ENCODE assay signal across 9 cellular contexts in genomic region chr17:76707985-76708807, GRCh38. TPM values are rescaled to one million over a fixed set of nuclear protein-coding genes. Genes with fewer than 3 reads are reported as not detected.
A peak's percentile ranks its signal among the peaks of the same experiment; 100 is the strongest.
DNase-seq lines count a peak whose midpoint lies in the region; ATAC-seq and TF ChIP-seq lines count a peak whose summit lies in the region.
"Had no signal": no experiment of that assay in that cellular context is flagged by ENCODE, and none has a peak within 500 bp of the region (broad histone marks: within the 10 kb centered on the region; RNA-seq: fewer than 3 reads in every experiment).

No MANE protein-coding gene starts in this region.

- H3K27me3 Mint-ChIP-seq in activated CD8-positive, alpha-beta T cell treated with anti-CD3 and anti-CD28 coated beads, Interleukin-2, amount 10 ng/mL, durations not matched to agents 7 days and 5 days (ENCODE audit: low read depth): peaks cover 5% of the 10 kb centered on the region

- H3K9me2 ChIP-seq in HCT116 (ENCODE audit: insufficient read depth): no peaks in the 10 kb centered on the region

- DNase-seq in HCT116 (ENCODE audit: low read depth, low spot score): no peak
- peak; percentile 53 for DNase-seq in astrocyte of the hippocampus (ENCODE audit: low read depth, low spot score)
- DNase-seq in activated CD8-positive, alpha-beta T cell treated with anti-CD3 and anti-CD28 coated beads, Interleukin-2, amount 10 ng/mL, durations not matched to agents 7 days and 5 days: no peak
- no peak for DNase-seq in SW 1271 (lab: John Stamatoyannopoulos, UW)
- DNase-seq in UCSD-AML1 (lab: John Stamatoyannopoulos, UW; ENCODE audit: unreplicated experiment): no peak

- CTCF ChIA-PET in HCT116 (lab: Charles Lee): interaction anchor here (1.2 kb wide), 1 partner anchor 27 kb away, joined by 4 read pairs; no protein-coding TSS in a partner anchor
- CTCF ChIA-PET in activated CD8-positive, alpha-beta T cell treated with anti-CD3 and anti-CD28 coated beads, Interleukin-2, amount 10 ng/mL, durations not matched to agents 7 days and 5 days (lab: Charles Lee): interaction anchor here (0.8 to 2.5 kb wide), 5 partner anchors 9 to 150 kb away, joined by 3 to 11 read pairs (median 3); no protein-coding TSS in a partner anchor

- BruUV-seq in HCT116 (replicated peaks; lab: Mats Ljungman, UMichigan): no TSS peak

- peaks cover 22% of the 10 kb centered on the region for H3K4me1 Mint-ChIP-seq in activated CD8-positive, alpha-beta T cell treated with anti-CD3 and anti-CD28 coated beads, Interleukin-2, amount 10 ng/mL, durations not matched to agents 7 days and 5 days (ENCODE audit: low read depth)

- no peak for ATAC-seq in HCT116
- ATAC-seq in activated CD8-positive, alpha-beta T cell treated with anti-CD3 and anti-CD28 coated beads, Interleukin-2, amount 10 ng/mL, durations not matched to agents 7 days and 5 days: no peak
- no peak for ATAC-seq in GM21367 (IDR thresholded peaks at IDR 0.05; ENCODE audit: unreplicated experiment)

- RAD21 ChIA-PET in HCT116 (lab: Charles Lee; ENCODE audit: low non-redundant PET in 1 of 2, low total read pairs in 2 of 2, uncharacterized antibody in 2 of 2, unreplicated experiment in 2 of 2): no interaction called here

- peaks cover 28% of the 10 kb centered on the region for H3K79me2 ChIP-seq in HCT116 (ENCODE audit: insufficient read depth, low read length)

- TF ChIP-seq POLR2A in HCT116 (IDR thresholded peaks at IDR 0.05; ENCODE audit: borderline replicate concordance, extremely low read depth, insufficient read depth, insufficient read length): no peak

- H3K27ac Mint-ChIP-seq in activated CD8-positive, alpha-beta T cell treated with anti-CD3 and anti-CD28 coated beads, Interleukin-2, amount 10 ng/mL, durations not matched to agents 7 days and 5 days: no peak overlapping the region

- POLR2A ChIA-PET in HCT116 (lab: Charles Lee): no interaction called here
- POLR2A ChIA-PET in activated CD8-positive, alpha-beta T cell treated with anti-CD3 and anti-CD28 coated beads, Interleukin-2, amount 10 ng/mL, durations not matched to agents 7 days and 5 days (lab: Charles Lee): no interaction called here

- H3K36me3 ChIP-seq in HCT116 (ENCODE audit: control insufficient read depth in 1 of 2, insufficient read depth in 2 of 2, low read length in 2 of 2) (peaks cover under 1 to 3% of the 10 kb centered on the region in 2 experiments; a peak in 2 of 4 replicates), iPS-18a (ENCODE audit: control insufficient read depth, low read depth, low read length) (no peaks in the 10 kb centered on the region)

- H3K4me3 Mint-ChIP-seq in activated CD8-positive, alpha-beta T cell treated with anti-CD3 and anti-CD28 coated beads, Interleukin-2, amount 10 ng/mL, durations not matched to agents 7 days and 5 days: no peak overlapping the region

- H3K4me1 ChIP-seq in HCT116 (ENCODE audit: control insufficient read depth in 1 of 2, insufficient read depth in 2 of 2, low read length in 2 of 2): peaks cover 19 to 30% of the 10 kb centered on the region in 2 experiments
- peaks cover 24% of the 10 kb centered on the region for H3K4me1 ChIP-seq in iPS-18a (ENCODE audit: control insufficient read depth, low read depth, low read length)

- H3K9me3 Mint-ChIP-seq in activated CD8-positive, alpha-beta T cell treated with anti-CD3 and anti-CD28 coated beads, Interleukin-2, amount 10 ng/mL, durations not matched to agents 7 days and 5 days (ENCODE audit: insufficient read depth): no peaks in the 10 kb centered on the region

- H3K4me3 ChIP-seq in HCT116 (replicated peaks in 1 of 2; ENCODE audit: low read depth in 1 of 2, low read length in 2 of 2): 0 out of 4 replicates have a peak overlapping the region, but pooled peaks of 1 of the 2 experiments have one; percentile 80
- H3K4me3 ChIP-seq in iPS-18a (ENCODE audit: low read length): peak overlapping the region; percentile 6
- H3K4me3 ChIP-seq in skin epidermis: no peak overlapping the region

- no peaks in the 10 kb centered on the region for H3K9me3 ChIP-seq in HCT116 (ENCODE audit: control insufficient read depth in 1 of 2, insufficient read depth in 1 of 2, low read depth in 1 of 2, low read length in 2 of 2)
- no peaks in the 10 kb centered on the region for H3K9me3 ChIP-seq in iPS-18a (ENCODE audit: control insufficient read depth, low read depth, low read length)

- H3K27ac ChIP-seq in HCT116 (ENCODE audit: low read depth, low read length): no peak overlapping the region
- no peak overlapping the region for H3K27ac ChIP-seq in iPS-18a (ENCODE audit: low read length)
- H3K27ac ChIP-seq in skin epidermis: peak overlapping the region in 11 of 21 experiments; percentile 38 to 95 (median 57)
- H3K27ac ChIP-seq: SK-N-MC had no signal

- no peaks in the 10 kb centered on the region for H3K27me3 ChIP-seq in HCT116 (ENCODE audit: insufficient read depth, low read length)
- peaks cover 21% of the 10 kb centered on the region for H3K27me3 ChIP-seq in iPS-18a (ENCODE audit: control insufficient read depth, insufficient read depth, low read length)

- H2AFZ ChIP-seq in HCT116 (ENCODE audit: low read depth, low read length, poor library complexity, severe bottlenecking): no peak overlapping the region

- intact Hi-C loops in HCT116 (cut with micrococcal nuclease): no loop called here

- peaks cover under 1% of the 10 kb centered on the region for H3K36me3 Mint-ChIP-seq in activated CD8-positive, alpha-beta T cell treated with anti-CD3 and anti-CD28 coated beads, Interleukin-2, amount 10 ng/mL, durations not matched to agents 7 days and 5 days (ENCODE audit: low read depth)

- TF ChIP-seq RAD21 in HCT116 (IDR thresholded peaks at IDR 0.05; ENCODE audit: low read depth): no peak

- H4K20me1 ChIP-seq in HCT116 (ENCODE audit: insufficient read depth): no peaks in the 10 kb centered on the region

- H3K4me2 ChIP-seq in HCT116 (ENCODE audit: low read length): peak overlapping the region; percentile 92; the same call in 1 of the 2 replicates

- peak in 1 of 3 experiments; percentile 25; a peak in 2 of 6 replicates for TF ChIP-seq CTCF in HCT116 (IDR thresholded peaks at IDR 0.05 in 2 of 3, conservative IDR thresholded peaks at IDR 0.05 in 1 of 3; ENCODE audit: borderline replicate concordance in 1 of 3, insufficient read depth in 1 of 3, low read depth in 2 of 3, low read length in 2 of 3)

- H3K9ac ChIP-seq in HCT116 (ENCODE audit: low read length): no peak overlapping the region
- H3K9ac ChIP-seq in iPS-18a (ENCODE audit: low read length): no peak overlapping the region

TF ChIP-seq in HCT116, 20 proteins besides CTCF, POLR2A, EP300 and RAD21:
- TF ChIP-seq YY1 (IDR thresholded peaks at IDR 0.05; ENCODE audit: extremely low read depth, insufficient replicate concordance, low read depth, low read length): no peak
- TF ChIP-seq SRF (IDR thresholded peaks at IDR 0.05; ENCODE audit: low read depth): no peak
- TF ChIP-seq POLR2AphosphoS5 (IDR thresholded peaks at IDR 0.05; ENCODE audit: low read depth, low read length): no peak
- TF ChIP-seq ZFX (IDR thresholded peaks at IDR 0.05): no peak
- no peak for TF ChIP-seq EZH2 (IDR thresholded peaks at IDR 0.05)
- no peak for TF ChIP-seq CBX3 (IDR thresholded peaks at IDR 0.05; ENCODE audit: low read depth)
- TF ChIP-seq REST (IDR thresholded peaks at IDR 0.05; ENCODE audit: low read depth): no peak
- no peak for TF ChIP-seq JUND (IDR thresholded peaks at IDR 0.05)
- no peak for TF ChIP-seq FOSL1 (IDR thresholded peaks at IDR 0.05; ENCODE audit: low read depth)

RNA-seq across cellular contexts. Expression of gene MXRA7, which starts 2.6 kb away (rescaled TPM):
- total RNA-seq in HCT116 (2021; ENCODE audit: unreplicated experiment): 57.1 TPM
- polyA plus RNA-seq in HCT116 (2012): 41.8 and 61.1 TPM in 2 replicates
- 10 to 100 TPM; 12.4 to 13.3 TPM for total RNA-seq in activated CD8-positive, alpha-beta T cell treated with anti-CD3 and anti-CD28 coated beads, Interleukin-2, amount 10 ng/mL, durations not matched to agents 7 days and 5 days

RNA-seq across cellular contexts. Expression of gene JMJD6, which starts 18.2 kb away (rescaled TPM):
- total RNA-seq in HCT116 (2021; ENCODE audit: unreplicated experiment): 47.6 TPM
- polyA plus RNA-seq in HCT116 (2012): 47.5 and 60.9 TPM in 2 replicates
- 10 to 100 TPM; 59.3 to 61.2 TPM for total RNA-seq in activated CD8-positive, alpha-beta T cell treated with anti-CD3 and anti-CD28 coated beads, Interleukin-2, amount 10 ng/mL, durations not matched to agents 7 days and 5 days

RNA-seq across cellular contexts. Expression of gene METTL23, which starts 18.4 kb away (rescaled TPM):
- total RNA-seq in HCT116 (2021; ENCODE audit: unreplicated experiment): 57.8 TPM
- 50.4 and 68.6 TPM in 2 replicates for polyA plus RNA-seq in HCT116 (2012)
- 10 to 100 TPM; 39.6 to 44.7 TPM for total RNA-seq in activated CD8-positive, alpha-beta T cell treated with anti-CD3 and anti-CD28 coated beads, Interleukin-2, amount 10 ng/mL, durations not matched to agents 7 days and 5 days

RNA-seq across cellular contexts. Expression of gene SRSF2, which starts 28.9 kb away (rescaled TPM):
- total RNA-seq in HCT116 (2021; ENCODE audit: unreplicated experiment): 422 TPM
- 220 and 291 TPM in 2 replicates for polyA plus RNA-seq in HCT116 (2012)
- 100 to 1,000 TPM; 420 to 444 TPM for total RNA-seq in activated CD8-positive, alpha-beta T cell treated with anti-CD3 and anti-CD28 coated beads, Interleukin-2, amount 10 ng/mL, durations not matched to agents 7 days and 5 days

RNA-seq across cellular contexts. Expression of gene MFSD11, which starts 29.7 kb away (rescaled TPM):
- total RNA-seq in HCT116 (2021; ENCODE audit: unreplicated experiment): 24.9 TPM
- polyA plus RNA-seq in HCT116 (2012): 8.5 and 11.9 TPM in 2 replicates
- 10 to 100 TPM; 22.1 to 22.8 TPM for total RNA-seq in activated CD8-positive, alpha-beta T cell treated with anti-CD3 and anti-CD28 coated beads, Interleukin-2, amount 10 ng/mL, durations not matched to agents 7 days and 5 days

Comparison
In these comparisons a context has a peak if more than half of its experiments do, and no peak if none do; other contexts are left out.
1. H3K27ac ChIP-seq: peak in skin epidermis (11 of 21); none in HCT116 (single experiment) and iPS-18a (single experiment).